In the genomic region with DNA sequence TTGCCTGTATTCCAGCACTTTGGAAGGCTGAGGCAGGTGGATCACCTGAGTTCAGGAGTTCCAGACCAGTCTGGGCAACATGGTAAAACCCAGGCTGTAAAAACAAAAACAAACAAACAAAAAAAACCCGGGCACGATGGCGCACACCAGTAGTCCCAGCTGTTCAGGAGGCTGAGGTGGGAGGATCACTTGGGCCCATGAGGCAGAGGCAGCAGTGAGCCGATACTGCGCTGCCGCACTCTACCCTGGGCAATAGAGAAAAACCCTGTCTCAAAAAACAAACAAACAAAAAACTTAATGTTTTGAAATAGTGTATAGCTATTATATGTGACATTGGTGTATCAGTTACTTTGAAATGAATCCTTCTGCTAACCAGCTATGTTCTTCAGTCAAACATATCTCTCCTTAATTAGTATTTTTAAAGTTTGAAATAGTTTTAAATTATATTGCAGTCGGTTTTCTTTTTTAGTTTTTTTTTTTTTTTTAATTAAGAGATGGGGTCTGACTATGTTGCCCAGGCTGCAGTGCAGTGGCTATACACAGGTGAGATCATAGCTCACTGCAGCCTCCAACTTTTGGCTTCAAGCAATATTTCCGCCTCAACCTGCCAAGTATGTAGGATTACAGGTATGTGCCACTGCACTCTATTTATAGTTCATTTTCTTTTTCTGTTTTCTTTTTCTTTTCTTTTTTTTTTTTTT, we compare ENCODE assay signal across 1 cellular context.
TF ChIP-seq lines count a peak whose summit lies in the region.

No MANE protein-coding gene starts in this region.

TF ChIP-seq in K562, 482 proteins besides CTCF, POLR2A, EP300 and RAD21:
- TF ChIP-seq RBM25 (IDR thresholded peaks at IDR 0.05; ENCODE audit: low read depth, low read length, severe bottlenecking), result peak; percentile 52
- TF ChIP-seq NFATC3 (IDR thresholded peaks at IDR 0.05), result no peak
- TF ChIP-seq ZNF384 (IDR thresholded peaks at IDR 0.05; ENCODE audit: low read depth, low read length), result 0 out of 2 replicates have a peak, but pooled peaks have one; percentile 30
- peak; percentile 45; the same call in 1 of the 2 replicates for TF ChIP-seq BCOR (IDR thresholded peaks at IDR 0.05)
- TF ChIP-seq ZNF121 (CRISPR knock-in tag; conservative IDR thresholded peaks at IDR 0.05), result peak; percentile 89
- TF ChIP-seq MAX (CRISPR knock-in tag; IDR thresholded peaks at IDR 0.05), result no peak
